Comparison of ENCODE assay signal across 29 cellular contexts in the genomic region with DNA sequence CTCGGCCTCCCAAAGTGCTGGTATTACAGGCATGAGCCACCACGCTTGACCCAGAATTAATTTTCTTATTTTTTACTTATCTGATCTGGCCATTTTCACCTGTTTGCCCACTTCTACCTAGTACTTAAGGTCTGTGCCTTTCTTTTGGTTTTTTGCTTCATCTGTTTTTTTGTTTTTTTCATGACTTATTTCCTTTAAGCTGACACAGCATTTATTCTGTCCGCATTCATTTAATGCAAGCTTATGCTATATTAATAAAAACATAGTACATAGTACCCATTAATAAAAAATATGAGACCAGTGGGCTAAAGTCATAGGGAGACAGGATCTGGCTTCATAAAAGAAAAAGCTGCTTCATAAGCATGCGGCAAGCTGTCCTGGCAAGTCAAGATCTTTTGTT.
"Had no signal": no experiment of that assay in that cellular context is flagged by ENCODE, and none has a peak within 500 bp of the region (broad histone marks: within the 10 kb centered on the region; RNA-seq: fewer than 3 reads in every experiment).

No MANE protein-coding gene starts in this region.

- H3K27ac ChIP-seq: ascending aorta, breast epithelium, cardiac muscle cell, coronary artery, esophagus muscularis mucosa, foreskin keratinocyte, gastrocnemius medialis, heart left ventricle had no signal

- H3K9me3 ChIP-seq: ascending aorta, breast epithelium, esophagus muscularis mucosa, gastrocnemius medialis, heart left ventricle had no signal

- DNase-seq: activated CD4-positive, alpha-beta memory T cell treated with anti-CD3 and anti-CD28 coated beads for 36 hours; activated CD4-positive, alpha-beta T cell treated with anti-CD3 and anti-CD28 coated beads for 36 hours; activated CD4-positive, alpha-beta T cell treated with anti-CD3 and anti-CD28 coated beads, Interleukin-2, amount 10 ng/mL, durations not matched to agents 24 days and 14 days; activated CD4-positive, CD25-positive, alpha-beta regulatory T cell; activated CD4-positive, CD25-positive, alpha-beta regulatory T cell treated with anti-CD3 and anti-CD28 coated beads, Interleukin-2, amount 50 U/mL, for 72 hours; activated CD8-positive, alpha-beta memory T cell treated with anti-CD3 and anti-CD28 coated beads, Interleukin-2, amount 10 ng/mL, durations not matched to agents 7 days and 5 days; activated CD8-positive, alpha-beta memory T cell treated with anti-CD3 and anti-CD28 coated beads, Interleukin-2, amount 50 U/mL, for 4 hours; activated CD8-positive, alpha-beta T cell treated with anti-CD3 and anti-CD28 coated beads, Interleukin-2, amount 10 ng/mL, durations not matched to agents 7 days and 5 days; activated effector memory CD4-positive, alpha-beta T cell treated with anti-CD3 and anti-CD28 coated beads, Interleukin-2, amount 50 U/mL, for 16 hours; activated naive CD8-positive, alpha-beta T cell treated with anti-CD3 and anti-CD28 coated beads, Interleukin-2, amount 10 ng/mL, durations not matched to agents 7 days and 5 days; activated T-cell treated with anti-CD3 and anti-CD28 coated beads, Interleukin-2, amount 50 U/mL, for 1 hour; activated T-cell treated with anti-CD3 and anti-CD28 coated beads, Interleukin-2, amount 50 U/mL, for 48 hours; central memory CD4-positive, alpha-beta T cell; cerebellar nuclear complex; dorsolateral prefrontal cortex; effector memory CD4-positive, alpha-beta T cell; endodermal cell; erythroblast; foreskin keratinocyte; gastrocnemius medialis; glutamatergic neuron; heart left ventricle; T-helper 2 cell had no signal

- H3K4me3 ChIP-seq: ascending aorta, breast epithelium, cardiac muscle cell, coronary artery, dorsolateral prefrontal cortex, esophagus muscularis mucosa, gastrocnemius medialis, heart left ventricle had no signal

- H3K27me3 ChIP-seq: ascending aorta, breast epithelium, cardiac muscle cell, dorsolateral prefrontal cortex, esophagus muscularis mucosa, foreskin keratinocyte, gastrocnemius medialis, heart left ventricle had no signal

- H3K4me1 ChIP-seq: ascending aorta, breast epithelium had no signal

- ATAC-seq: activated CD4-positive, alpha-beta T cell treated with anti-CD3 and anti-CD28 coated beads for 36 hours; activated CD8-positive, alpha-beta memory T cell treated with anti-CD3 and anti-CD28 coated beads, Interleukin-2, amount 10 ng/mL, durations not matched to agents 7 days and 5 days; activated CD8-positive, alpha-beta T cell treated with anti-CD3 and anti-CD28 coated beads, Interleukin-2, amount 10 ng/mL, durations not matched to agents 7 days and 5 days; activated naive CD4-positive, alpha-beta T cell treated with anti-CD3 and anti-CD28 coated beads, Interleukin-2, amount 50 U/mL, for 72 hours; foreskin keratinocyte; gastrocnemius medialis; heart left ventricle had no signal

- H3K36me3 ChIP-seq: breast epithelium had no signal
